10 cellular contexts compared by ENCODE assay signal in the genomic region with DNA sequence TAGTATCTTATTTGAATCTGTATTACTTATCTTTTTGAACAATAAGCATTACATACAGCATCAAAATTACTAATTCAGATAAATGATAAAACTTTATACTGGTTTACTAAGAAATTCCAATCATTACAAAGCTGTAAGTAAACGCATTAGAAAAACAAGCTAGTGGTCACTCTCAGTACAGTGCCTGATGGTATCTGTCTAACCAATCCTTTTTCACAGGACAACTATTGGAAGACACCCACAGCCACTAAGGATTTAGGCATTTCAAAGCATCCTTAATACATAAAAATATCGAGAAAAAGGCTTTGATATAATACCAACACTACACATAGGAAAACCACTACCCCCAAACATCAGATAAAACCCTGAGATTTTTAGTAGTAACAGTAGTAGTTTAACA. TPM values are rescaled to one million over a fixed set of nuclear protein-coding genes. Genes with fewer than 3 reads are reported as not detected.
DNase-seq lines count a peak whose midpoint lies in the region; ATAC-seq, FAIRE-seq and TF ChIP-seq lines count a peak whose summit lies in the region.
"Had no signal": no experiment of that assay in that cellular context is flagged by ENCODE, and none has a peak within 500 bp of the region (broad histone marks: within the 10 kb centered on the region; RNA-seq: fewer than 3 reads in every experiment).

No MANE protein-coding gene starts in this region.

- ATAC-seq in GM19023 (IDR thresholded peaks at IDR 0.05; ENCODE audit: unreplicated experiment), result no peak

- no peak for FAIRE-seq in bronchial epithelial cell (lab: Jason Lieb, UNC)
- FAIRE-seq: GM18507 had no signal

- H3K27me3 ChIP-seq in HUES64 (ENCODE audit: insufficient read depth, low read length), result no peaks in the 10 kb centered on the region
- no peaks in the 10 kb centered on the region for H3K27me3 ChIP-seq in bronchial epithelial cell (ENCODE audit: control insufficient read depth, insufficient read depth, low read length)
- no peaks in the 10 kb centered on the region for H3K27me3 ChIP-seq in muscle layer of colon (ENCODE audit: control insufficient read depth in 1 of 2, insufficient read depth in 2 of 2, low read length in 2 of 2)
- H3K27me3 ChIP-seq in SJCRH30, result no peaks in the 10 kb centered on the region

- 81% methylated on average over 2 of the region's 2 CpGs for WGBS in HUES64

- DNase-seq in AG08396 (ENCODE audit: low spot score), result peak; percentile 52
- no peak for DNase-seq in bronchial epithelial cell (ENCODE audit: low read depth)
- DNase-seq in SJCRH30, result no peak
- no peak for DNase-seq in UCSD-AML1 (lab: John Stamatoyannopoulos, UW; ENCODE audit: unreplicated experiment)
- no peak for DNase-seq in GM19238 (ENCODE audit: insufficient read length, low spot score)
- DNase-seq: NCI-H524 had no signal

- no peak overlapping the region; the same call in 1 of the 2 replicates for H3K9ac ChIP-seq in HUES64 (ENCODE audit: low read depth, low read length)
- peak overlapping the region; percentile 72 for H3K9ac ChIP-seq in muscle layer of colon (ENCODE audit: low read length)

- peaks cover 24% of the 10 kb centered on the region for H3K4me1 ChIP-seq in HUES64 (ENCODE audit: insufficient read depth, low read length)
- H3K4me1 ChIP-seq in muscle layer of colon (ENCODE audit: insufficient read depth, low read length), result peaks cover 32% of the 10 kb centered on the region
- no peaks in the 10 kb centered on the region for H3K4me1 ChIP-seq in SJCRH30

- H3K27ac ChIP-seq in HUES64 (ENCODE audit: low read depth, low read length), result no peak overlapping the region
- H3K27ac ChIP-seq in muscle layer of colon (ENCODE audit: low read depth, low read length), result no peak overlapping the region
- H3K27ac ChIP-seq in SJCRH30, result no peak overlapping the region

- peaks cover 48% of the 10 kb centered on the region for H3K36me3 ChIP-seq in HUES64 (ENCODE audit: insufficient read depth, low read length)
- peaks cover 8% of the 10 kb centered on the region for H3K36me3 ChIP-seq in bronchial epithelial cell (ENCODE audit: control insufficient read depth, insufficient read depth, low read length)
- peaks cover 21% of the 10 kb centered on the region for H3K36me3 ChIP-seq in muscle layer of colon (ENCODE audit: insufficient read depth, low read length)
- peaks cover 27% of the 10 kb centered on the region for H3K36me3 ChIP-seq in SJCRH30

- H3K9me3 ChIP-seq in HUES64 (ENCODE audit: insufficient read depth, low read depth, low read length) (no peaks in the 10 kb centered on the region), muscle layer of colon (ENCODE audit: low read length) (no peaks in the 10 kb centered on the region), SJCRH30 (replicated peaks) (no peaks in the 10 kb centered on the region)

- peak overlapping the region; percentile 82 for H3K4me3 ChIP-seq in HUES64 (ENCODE audit: low read length)
- H3K4me3 ChIP-seq in bronchial epithelial cell (ENCODE audit: low read depth, low read length), result peak overlapping the region; percentile 96
- peak overlapping the region in 1 of 2 donors; percentile 88 for H3K4me3 ChIP-seq in muscle layer of colon (ENCODE audit: low read depth in 1 of 2, low read length in 2 of 2)
- no peak overlapping the region for H3K4me3 ChIP-seq in SJCRH30

- TF ChIP-seq CTCF in bronchial epithelial cell (IDR thresholded peaks at IDR 0.05; ENCODE audit: insufficient read depth, low read length, severe bottlenecking), result no peak

RNA-seq across cellular contexts. Expression of gene CD164, which starts 2.6 kb away (rescaled TPM):
- 76.8 TPM for polyA plus RNA-seq in HUES64 (2013, experiment 1 of 2)
- 77.4 TPM for polyA plus RNA-seq in HUES64 (2013, experiment 2 of 2)
- 113 and 115 TPM in 2 replicates for total RNA-seq in bronchial epithelial cell
- 166 and 181 TPM in 2 replicates for total RNA-seq in SJCRH30 (2014; rRNA removed; shearing (Covaris generic))
